In genomic region chr1:181103404-181103803, GRCh38 we compare ENCODE assay signal across 17 cellular contexts. TPM values are rescaled to one million over a fixed set of nuclear protein-coding genes. Genes with fewer than 3 reads are reported as not detected.
DNase-seq lines count a peak whose midpoint lies in the region; ATAC-seq and TF ChIP-seq lines count a peak whose summit lies in the region.
"Had no signal": no experiment of that assay in that cellular context is flagged by ENCODE, and none has a peak within 500 bp of the region (broad histone marks: within the 10 kb centered on the region; RNA-seq: fewer than 3 reads in every experiment).

No MANE protein-coding gene starts in this region.

- H3K4me3 ChIP-seq in skeletal muscle satellite cell (ENCODE audit: low read length): no peak overlapping the region
- H3K4me3 ChIP-seq: thyroid gland had no signal

- H3K27me3 ChIP-seq in skeletal muscle satellite cell (ENCODE audit: control insufficient read depth, insufficient read depth, low read length): no peaks in the 10 kb centered on the region
- H3K27me3 ChIP-seq: heart left ventricle, thyroid gland had no signal

- H3K4me1 Mint-ChIP-seq in activated naive CD4-positive, alpha-beta T cell treated with anti-CD3 and anti-CD28 coated beads, Interleukin-2, amount 50 U/mL, for 24 hours: peaks cover 83% of the 10 kb centered on the region
- H3K4me1 Mint-ChIP-seq in glutamatergic neuron (ENCODE audit: low read depth, unreplicated experiment): peaks cover 39% of the 10 kb centered on the region

- H3K9me3 Mint-ChIP-seq in activated naive CD4-positive, alpha-beta T cell treated with anti-CD3 and anti-CD28 coated beads, Interleukin-2, amount 50 U/mL, for 24 hours: peaks cover 4% of the 10 kb centered on the region
- H3K9me3 Mint-ChIP-seq in glutamatergic neuron (ENCODE audit: unreplicated experiment): peaks cover 14% of the 10 kb centered on the region

- no peaks in the 10 kb centered on the region for H3K27me3 Mint-ChIP-seq in activated naive CD4-positive, alpha-beta T cell treated with anti-CD3 and anti-CD28 coated beads, Interleukin-2, amount 50 U/mL, for 24 hours
- peaks cover 19% of the 10 kb centered on the region for H3K27me3 Mint-ChIP-seq in glutamatergic neuron (ENCODE audit: unreplicated experiment)

- no peak for DNase-seq in activated naive CD4-positive, alpha-beta T cell treated with anti-CD3 and anti-CD28 coated beads, Interleukin-2, amount 50 U/mL, for 16 hours
- DNase-seq in glutamatergic neuron: no peak
- DNase-seq in NCI-H510A (lab: John Stamatoyannopoulos, UW): no peak
- no peak for DNase-seq in NCI-H1048 (lab: John Stamatoyannopoulos, UW)
- DNase-seq in NCI-H2107 (lab: John Stamatoyannopoulos, UW): no peak
- DNase-seq: activated CD4-positive, CD25-positive, alpha-beta regulatory T cell; heart left ventricle; kidney glomerular epithelial cell; NCI-H187; NCI-H524 treated with DMSO at 0.1 percent for 48 hours; stimulated activated CD4-positive, alpha-beta T cell treated with anti-CD3 and anti-CD28 coated beads, Interleukin-2, amount 100 ng/mL, for 48 hours; stimulated activated CD8-positive, alpha-beta memory T cell treated with anti-CD3 and anti-CD28 coated beads, Interleukin-4, amount 100 ng/mL, for 48 hours had no signal

- no peaks in the 10 kb centered on the region for H3K36me3 Mint-ChIP-seq in activated naive CD4-positive, alpha-beta T cell treated with anti-CD3 and anti-CD28 coated beads, Interleukin-2, amount 50 U/mL, for 24 hours
- H3K36me3 Mint-ChIP-seq in glutamatergic neuron (ENCODE audit: unreplicated experiment): peaks cover 7% of the 10 kb centered on the region

- peak overlapping the region; percentile 15 for H3K4me3 Mint-ChIP-seq in activated naive CD4-positive, alpha-beta T cell treated with anti-CD3 and anti-CD28 coated beads, Interleukin-2, amount 50 U/mL, for 24 hours
- peak overlapping the region; percentile 35 for H3K4me3 Mint-ChIP-seq in glutamatergic neuron (ENCODE audit: unreplicated experiment)

- TF ChIP-seq CTCF in glutamatergic neuron (IDR thresholded peaks at IDR 0.05; ENCODE audit: partially characterized antibody, unreplicated experiment): no peak

- H3K9ac ChIP-seq in skeletal muscle satellite cell (ENCODE audit: low read depth, low read length): peak overlapping the region; percentile 5
- H3K9ac ChIP-seq: KMS-11 had no signal

- no peaks in the 10 kb centered on the region for H3K36me3 ChIP-seq in skeletal muscle satellite cell (ENCODE audit: insufficient read depth, low read length)
- H3K36me3 ChIP-seq: heart left ventricle, thyroid gland had no signal

- ATAC-seq in SK-N-SH treated with all-trans-retinoic acid at 6 μM for 48 hours: no peak
- ATAC-seq: heart left ventricle had no signal

- no peak overlapping the region for H3K27ac Mint-ChIP-seq in activated naive CD4-positive, alpha-beta T cell treated with anti-CD3 and anti-CD28 coated beads, Interleukin-2, amount 50 U/mL, for 24 hours
- H3K27ac Mint-ChIP-seq in glutamatergic neuron (ENCODE audit: unreplicated experiment): no peak overlapping the region

- H3K9me3 ChIP-seq in skeletal muscle satellite cell (replicated peaks; ENCODE audit: low read length): no peaks in the 10 kb centered on the region
- H3K9me3 ChIP-seq: heart left ventricle, thyroid gland had no signal

- H3K4me1 ChIP-seq in skeletal muscle satellite cell (ENCODE audit: control insufficient read depth, insufficient read depth, low read length): peaks cover 68% of the 10 kb centered on the region

- peak overlapping the region; percentile 99 for H3K4me2 ChIP-seq in skeletal muscle satellite cell (ENCODE audit: low read length)

TF ChIP-seq in SK-N-SH treated with all-trans-retinoic acid at 6 μM for 48 hours, 23 proteins besides CTCF, POLR2A, EP300 and RAD21:
- TF ChIP-seq SNAI2 (CRISPR knock-in tag; IDR thresholded peaks at IDR 0.05): no peak
- 0 out of 2 replicates have a peak, but pooled peaks have one; percentile 30 for TF ChIP-seq OSR1 (CRISPR knock-in tag; IDR thresholded peaks at IDR 0.05)
TF ChIP-seq in SK-N-SH treated with all-trans-retinoic acid at 6 μM for 48 hours: peak in this region for 1.

RNA-seq across cellular contexts. Expression of gene IER5, which starts 14.9 kb away (rescaled TPM):
- total RNA-seq in glutamatergic neuron (ENCODE audit: unreplicated experiment): 8.8 TPM
- total RNA-seq in skeletal muscle satellite cell (2012; rRNA removed): 15.0 and 15.3 TPM in 2 replicates
